8 cellular contexts compared by ENCODE assay signal in the genomic region with DNA sequence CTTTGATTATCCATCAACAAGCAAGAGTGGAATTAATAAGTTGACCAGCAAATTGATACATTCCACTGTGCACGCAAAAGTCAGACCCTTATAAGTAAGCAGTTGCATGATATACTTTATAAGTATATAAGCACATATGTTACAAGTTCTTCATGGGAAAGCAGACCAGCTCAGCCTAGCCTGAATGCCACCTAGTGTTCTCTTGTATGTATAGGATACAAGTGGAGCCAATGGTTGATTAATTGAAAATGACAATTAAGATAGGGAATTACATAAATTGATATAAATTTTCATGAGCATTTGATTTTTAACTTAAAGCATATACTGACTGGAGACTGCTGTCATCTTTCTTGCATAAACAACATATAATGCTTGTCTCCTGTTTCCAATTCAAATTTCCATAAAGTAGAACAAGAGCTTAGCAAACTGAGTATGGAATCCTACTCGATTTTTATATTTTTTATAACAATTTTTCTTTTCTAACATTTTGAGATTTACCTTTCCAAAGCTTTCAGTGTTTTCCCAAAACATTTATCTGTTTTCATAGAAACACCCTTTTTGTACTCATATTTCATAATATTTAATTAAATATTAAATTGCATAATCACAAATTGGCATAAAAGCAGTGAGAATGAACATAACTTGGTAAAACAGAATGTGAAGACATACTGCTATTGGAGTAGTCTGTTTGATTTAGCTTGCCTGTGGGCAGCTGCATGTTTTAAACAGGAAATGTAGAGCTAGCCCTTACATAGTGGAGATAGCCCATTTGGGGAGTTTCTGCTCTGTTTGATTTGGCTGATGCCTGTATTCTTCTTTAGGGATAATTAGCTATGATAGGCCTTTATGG.
A peak's percentile ranks its signal among the peaks of the same experiment; 100 is the strongest.
DNase-seq lines count a peak whose midpoint lies in the region; ATAC-seq, FAIRE-seq and TF ChIP-seq lines count a peak whose summit lies in the region.

No MANE protein-coding gene starts in this region.

- no peak overlapping the region for H3K4me3 ChIP-seq in BJ (ENCODE audit: low read depth, low read length)
- no peak overlapping the region for H3K4me3 ChIP-seq in ascending aorta

- H3K9me3 Mint-ChIP-seq in endothelial cell (ENCODE audit: unreplicated experiment) (no peaks in the 10 kb centered on the region), neural crest cell (peaks cover 15% of the 10 kb centered on the region)

- H3K36me3 ChIP-seq in BJ (ENCODE audit: control insufficient read depth, insufficient read depth, low read length), result no peaks in the 10 kb centered on the region
- H3K36me3 ChIP-seq in ascending aorta, result no peaks in the 10 kb centered on the region

- H3K27ac Mint-ChIP-seq in endothelial cell (ENCODE audit: unreplicated experiment), result no peak overlapping the region
- no peak overlapping the region for H3K27ac Mint-ChIP-seq in neural crest cell (ENCODE audit: unreplicated experiment)

- peaks cover 8% of the 10 kb centered on the region for H3K4me1 Mint-ChIP-seq in endothelial cell (ENCODE audit: unreplicated experiment)
- H3K4me1 Mint-ChIP-seq in neural crest cell, result peaks cover 6% of the 10 kb centered on the region

- no peak overlapping the region for H3K4me3 Mint-ChIP-seq in endothelial cell (ENCODE audit: unreplicated experiment)
- H3K4me3 Mint-ChIP-seq in neural crest cell, result no peak overlapping the region

- H3K27me3 Mint-ChIP-seq in endothelial cell (ENCODE audit: unreplicated experiment) (no peaks in the 10 kb centered on the region), neural crest cell (ENCODE audit: low read depth) (no peaks in the 10 kb centered on the region)

- H3K36me3 Mint-ChIP-seq in endothelial cell (ENCODE audit: low read depth, unreplicated experiment) (no peaks in the 10 kb centered on the region), neural crest cell (ENCODE audit: low read depth) (peaks cover 9% of the 10 kb centered on the region)

- CTCF ChIA-PET in BJ (lab: Yijun Ruan, JAX), result interaction anchor here (0.8 to 1.7 kb wide), 4 partner anchors 10 to 323 kb away, joined by 3 to 5 read pairs (median 3); no protein-coding TSS in a partner anchor

- FAIRE-seq in H54 (lab: Jason Lieb, UNC), result peak; percentile 50

- POLR2A ChIA-PET in BJ (lab: Charles Lee), result no interaction called here

- no peak overlapping the region for H3K27ac ChIP-seq in ascending aorta

- ATAC-seq in GM19397 (IDR thresholded peaks at IDR 0.05; ENCODE audit: unreplicated experiment), result no peak

- DNase-seq in BJ (ENCODE audit: low read depth), result no peak
- no peak for DNase-seq in H54 (ENCODE audit: insufficient read length, low spot score)
- peak; percentile 70 for DNase-seq in OCI-M1 (lab: John Stamatoyannopoulos, UW)
- DNase-seq in endothelial cell (ENCODE audit: low spot score), result no peak
- no peak for DNase-seq in neural crest cell (ENCODE audit: low read depth, low spot score)
- DNase-seq in ascending aorta (ENCODE audit: low spot score in 2 of 2), result no peak
- DNase-seq in NOMO-1 treated with dmso at 0.1 percent for 144 hours (lab: John Stamatoyannopoulos, UW; ENCODE audit: unreplicated experiment), result no peak

- intact Hi-C loops in ascending aorta (cut with DNase I), result no loop called here

- peak; percentile 51; the same call in 1 of the 2 replicates for TF ChIP-seq CTCF in BJ (IDR thresholded peaks at IDR 0.05; ENCODE audit: insufficient read depth, low read depth, low read length)
- peak; percentile 43 for TF ChIP-seq CTCF in endothelial cell (IDR thresholded peaks at IDR 0.05; ENCODE audit: unreplicated experiment)
- TF ChIP-seq CTCF in neural crest cell (conservative IDR thresholded peaks at IDR 0.05), result peak; percentile 66
- peak in 1 of 3 experiments; percentile 15 for TF ChIP-seq CTCF in ascending aorta (IDR thresholded peaks at IDR 0.05)

- TF ChIP-seq POLR2A in H54 (IDR thresholded peaks at IDR 0.05; ENCODE audit: low read depth, low read length), result no peak

- H3K4me1 ChIP-seq in ascending aorta, result peaks cover 0 to 15% of the 10 kb centered on the region in 2 donors

- H3K27me3 ChIP-seq in BJ (ENCODE audit: control insufficient read depth, insufficient read depth, low read length), result no peaks in the 10 kb centered on the region
- H3K27me3 ChIP-seq in ascending aorta, result no peaks in the 10 kb centered on the region

- no peaks in the 10 kb centered on the region for H3K9me3 ChIP-seq in ascending aorta
